ENCODE assay signal across 19 cellular contexts in genomic region chr11:32244453-32244852, GRCh38.
"Had no signal": no experiment of that assay in that cellular context is flagged by ENCODE, and none has a peak within 500 bp of the region (broad histone marks: within the 10 kb centered on the region; RNA-seq: fewer than 3 reads in every experiment).

No MANE protein-coding gene starts in this region.

- H3K36me3 Mint-ChIP-seq: naive thymus-derived CD8-positive, alpha-beta T cell had no signal

- H3K4me3 Mint-ChIP-seq: naive thymus-derived CD8-positive, alpha-beta T cell; stimulated activated naive CD8-positive, alpha-beta T cell treated with anti-CD3 and anti-CD28 coated beads, Interleukin-15, Interleukin-2, amounts not matched to agents 100 ng/mL and 50 ng/mL, for 24 hours had no signal

- H3K27ac ChIP-seq: dorsolateral prefrontal cortex, heart right ventricle, ovary, testis, tibial nerve had no signal

- H3K9me3 Mint-ChIP-seq: stimulated activated naive CD8-positive, alpha-beta T cell treated with anti-CD3 and anti-CD28 coated beads, Interleukin-15, Interleukin-2, amounts not matched to agents 100 ng/mL and 50 ng/mL, for 24 hours had no signal

- DNase-seq: cortex of kidney; dorsolateral prefrontal cortex; effector CD8-positive, alpha-beta T cell; heart right ventricle; hypothalamus; mammary epithelial cell; mucosa of descending colon; naive thymus-derived CD8-positive, alpha-beta T cell; ovary; right cardiac atrium; small intestine; stimulated activated CD4-positive, alpha-beta T cell treated with anti-CD3 and anti-CD28 coated beads, Interleukin-12 subunit alpha, Interleukin-12 subunit beta, amount 100 ng/mL, for 4 hours; testis had no signal

- H3K4me1 Mint-ChIP-seq: naive thymus-derived CD8-positive, alpha-beta T cell had no signal

- FAIRE-seq: frontal cortex, islet of Langerhans, small intestine had no signal

- H3K4me3 ChIP-seq: dorsolateral prefrontal cortex, heart right ventricle, mucosa of descending colon, ovary, testis, tibial nerve had no signal

- H3K27ac Mint-ChIP-seq: naive thymus-derived CD8-positive, alpha-beta T cell; stimulated activated naive CD8-positive, alpha-beta T cell treated with anti-CD3 and anti-CD28 coated beads, Interleukin-15, Interleukin-2, amounts not matched to agents 100 ng/mL and 50 ng/mL, for 24 hours had no signal

- H3K27me3 ChIP-seq: ovary, testis, tibial nerve had no signal

- H3K27me3 Mint-ChIP-seq: stimulated activated naive CD8-positive, alpha-beta T cell treated with anti-CD3 and anti-CD28 coated beads, Interleukin-15, Interleukin-2, amounts not matched to agents 100 ng/mL and 50 ng/mL, for 24 hours had no signal

- ATAC-seq: esophagus mucosa; heart right ventricle; left lobe of liver; mucosa of descending colon; naive thymus-derived CD8-positive, alpha-beta T cell; right cardiac atrium had no signal

- H3K4me1 ChIP-seq: heart right ventricle, testis, tibial nerve had no signal

- H3K36me3 ChIP-seq: heart right ventricle, ovary, tibial nerve had no signal
